ENCODE assay signal across 1 cellular context in the genomic region with DNA sequence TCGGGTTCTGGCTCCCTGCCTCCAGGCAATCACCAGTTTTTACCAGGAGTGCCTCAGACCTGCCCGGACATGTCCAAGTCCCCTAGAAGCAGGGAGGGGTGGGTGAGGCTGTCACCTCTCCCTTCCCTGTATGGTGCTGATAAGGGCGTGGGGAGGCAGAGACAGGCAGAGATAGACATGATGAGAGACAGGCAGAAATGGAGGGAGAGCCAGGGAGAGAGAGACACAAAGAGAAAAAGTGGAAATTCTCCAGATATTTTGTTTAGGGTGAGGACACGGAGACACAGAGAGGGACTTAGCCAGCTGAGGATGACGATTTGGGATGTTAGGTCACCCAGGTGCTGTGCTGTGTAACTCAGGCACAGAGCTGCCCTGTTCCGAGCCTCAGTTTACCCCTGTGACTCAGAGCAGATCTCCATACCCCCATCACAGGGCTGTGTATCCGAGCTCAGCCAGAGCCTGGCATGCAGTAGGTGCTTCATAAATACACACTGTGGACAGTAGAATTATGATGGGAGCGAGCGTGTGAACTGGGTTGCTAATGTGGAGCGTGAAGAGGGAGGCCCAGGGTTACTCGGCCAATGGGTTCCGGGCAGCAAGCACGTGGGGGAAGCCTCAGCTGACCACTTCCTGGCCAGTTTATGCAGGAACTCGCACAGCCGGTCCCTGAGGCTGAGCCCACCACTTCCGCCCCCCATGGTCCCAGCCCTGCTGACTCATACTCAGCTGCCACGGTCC.
TF ChIP-seq lines count a peak whose summit lies in the region.

No MANE protein-coding gene starts in this region.

TF ChIP-seq in K562, 482 proteins besides CTCF, POLR2A, EP300 and RAD21 (continued from another document and continues in another):
- TF ChIP-seq ARID4B (CRISPR knock-in tag; IDR thresholded peaks at IDR 0.05) (peak; percentile 90), NR4A1 (CRISPR knock-in tag; IDR thresholded peaks at IDR 0.05) (no peak; the same call in 1 of the 2 replicates), NR4A1 (tag; IDR thresholded peaks at IDR 0.05) (peak; percentile 80), SP2 (IDR thresholded peaks at IDR 0.05; ENCODE audit: extremely low read depth, low read depth, low read length, poor library complexity, severe bottlenecking) (no peak), DEAF1 (CRISPR knock-in tag; IDR thresholded peaks at IDR 0.05) (no peak), PRPF4 (IDR thresholded peaks at IDR 0.05; ENCODE audit: insufficient read depth, low read depth, low read length, poor library complexity, severe bottlenecking) (no peak), ZNF184 (CRISPR knock-in tag; IDR thresholded peaks at IDR 0.05) (no peak), CHD2 (IDR thresholded peaks at IDR 0.05; ENCODE audit: low read depth, low read length) (no peak), GTF3C2 (IDR thresholded peaks at IDR 0.05; ENCODE audit: borderline replicate concordance, extremely low read depth, insufficient read length) (no peak), ZC3H11A (IDR thresholded peaks at IDR 0.05; ENCODE audit: low read depth, low read length) (no peak), USF1 (CRISPR knock-in tag; IDR thresholded peaks at IDR 0.05) (peak; percentile 98), KLF6 (CRISPR knock-in tag; IDR thresholded peaks at IDR 0.05; ENCODE audit: borderline replicate concordance) (peak; percentile 74; the same call in 1 of the 2 replicates), MEIS2 (IDR thresholded peaks at IDR 0.05; ENCODE audit: partially characterized antibody) (peak; percentile 95), BRCA1 (IDR thresholded peaks at IDR 0.05) (no peak), BRCA1 (CRISPR knock-in tag; IDR thresholded peaks at IDR 0.05) (no peak), TCF7L2 (IDR thresholded peaks at IDR 0.05; ENCODE audit: low read depth, low read length) (no peak), MTA1 (IDR thresholded peaks at IDR 0.05; ENCODE audit: borderline replicate concordance) (peak; percentile 86; the same call in 1 of the 2 replicates), KDM1A (IDR thresholded peaks at IDR 0.05) (peak; percentile 57 to 59; a peak in 3 of 4 replicates), TRIM25 (IDR thresholded peaks at IDR 0.05; ENCODE audit: borderline replicate concordance) (0 out of 2 replicates have a peak, but pooled peaks have one; percentile 53), TAL1 (IDR thresholded peaks at IDR 0.05) (peak; percentile 94), ZNF740 (CRISPR knock-in tag; IDR thresholded peaks at IDR 0.05) (peak; percentile 40; the same call in 1 of the 2 replicates), ZNF740 (tag; IDR thresholded peaks at IDR 0.05) (no peak; a peak in 1 of 4 replicates), NONO (IDR thresholded peaks at IDR 0.05; ENCODE audit: low read depth in 2 of 2, low read length in 1 of 2) (no peak), ZNF354B (CRISPR knock-in tag; IDR thresholded peaks at IDR 0.05) (peak; percentile 4; the same call in 1 of the 2 replicates), SAP30 (IDR thresholded peaks at IDR 0.05; ENCODE audit: borderline replicate concordance, insufficient read depth, low read depth, low read length, poor library complexity, severe bottlenecking) (peak; percentile 40), SRSF9 (IDR thresholded peaks at IDR 0.05; ENCODE audit: borderline replicate concordance, low read depth, low read length) (no peak), KLF1 (tag; IDR thresholded peaks at IDR 0.05) (peak; percentile 77), U2AF2 (optimal IDR thresholded peaks at IDR 0.05; ENCODE audit: low read depth, low read length) (no peak), MAFK (IDR thresholded peaks at IDR 0.05; ENCODE audit: low read length) (peak; percentile 72), HDAC2 (IDR thresholded peaks at IDR 0.05) (peak; percentile 89), ZNF696 (CRISPR knock-in tag; conservative IDR thresholded peaks at IDR 0.05) (0 out of 2 replicates have a peak, but pooled peaks have one; percentile 4), TSHZ1 (CRISPR knock-in tag; IDR thresholded peaks at IDR 0.05) (no peak; the same call in 1 of the 2 replicates), FOXA1 (IDR thresholded peaks at IDR 0.05; ENCODE audit: borderline replicate concordance) (no peak), POLR3A (IDR thresholded peaks at IDR 0.05; ENCODE audit: borderline replicate concordance, extremely low read depth, insufficient read depth, insufficient read length) (no peak), ELF4 (CRISPR knock-in tag; IDR thresholded peaks at IDR 0.05) (no peak; the same call in 1 of the 2 replicates), KLF10 (CRISPR knock-in tag; IDR thresholded peaks at IDR 0.05) (no peak), MCM3 (IDR thresholded peaks at IDR 0.05) (no peak), TCF3 (CRISPR knock-in tag; IDR thresholded peaks at IDR 0.05) (peak; percentile 98), CBFA2T2 (conservative IDR thresholded peaks at IDR 0.05) (peak; percentile 91), ZBTB1 (CRISPR knock-in tag; IDR thresholded peaks at IDR 0.05; ENCODE audit: borderline replicate concordance, low read depth) (no peak)
- TF ChIP-seq, protein P1, sequence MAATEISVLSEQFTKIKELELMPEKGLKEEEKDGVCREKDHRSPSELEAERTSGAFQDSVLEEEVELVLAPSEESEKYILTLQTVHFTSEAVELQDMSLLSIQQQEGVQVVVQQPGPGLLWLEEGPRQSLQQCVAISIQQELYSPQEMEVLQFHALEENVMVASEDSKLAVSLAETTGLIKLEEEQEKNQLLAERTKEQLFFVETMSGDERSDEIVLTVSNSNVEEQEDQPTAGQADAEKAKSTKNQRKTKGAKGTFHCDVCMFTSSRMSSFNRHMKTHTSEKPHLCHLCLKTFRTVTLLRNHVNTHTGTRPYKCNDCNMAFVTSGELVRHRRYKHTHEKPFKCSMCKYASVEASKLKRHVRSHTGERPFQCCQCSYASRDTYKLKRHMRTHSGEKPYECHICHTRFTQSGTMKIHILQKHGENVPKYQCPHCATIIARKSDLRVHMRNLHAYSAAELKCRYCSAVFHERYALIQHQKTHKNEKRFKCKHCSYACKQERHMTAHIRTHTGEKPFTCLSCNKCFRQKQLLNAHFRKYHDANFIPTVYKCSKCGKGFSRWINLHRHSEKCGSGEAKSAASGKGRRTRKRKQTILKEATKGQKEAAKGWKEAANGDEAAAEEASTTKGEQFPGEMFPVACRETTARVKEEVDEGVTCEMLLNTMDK (IDR thresholded peaks at IDR 0.05; ENCODE audit: borderline replicate concordance, insufficient read depth, low read depth, low read length, poor library complexity, severe bottlenecking), result no peak
